8 cellular contexts compared by ENCODE assay signal in genomic region chr4:121370729-121371325, GRCh38. TPM values are rescaled to one million over a fixed set of nuclear protein-coding genes. Genes with fewer than 3 reads are reported as not detected.
DNase-seq lines count a peak whose midpoint lies in the region; ATAC-seq and TF ChIP-seq lines count a peak whose summit lies in the region.

No MANE protein-coding gene starts in this region.

- in situ Hi-C loops in Panc1 (cut with HindIII; ENCODE audit: low pct_unique_long_range_greater_than_20kb, low sequenced_read_pairs), result no loop called here

- peak; percentile 64 to 67 for TF ChIP-seq RAD21 in liver (IDR thresholded peaks at IDR 0.05)

- peak; percentile 51 for ATAC-seq in HG02852 (IDR thresholded peaks at IDR 0.05; ENCODE audit: unreplicated experiment)
- peak; percentile 58; the same call in 1 of the 2 replicates for ATAC-seq in Panc1

- DNase-seq in NCI-H1694 treated with DMSO at 0.1 percent for 48 hours (lab: John Stamatoyannopoulos, UW) (peak; percentile 10), NCI-H1694 (lab: John Stamatoyannopoulos, UW) (no peak), Panc1 (ENCODE audit: low read depth, low spot score) (peak; percentile 12), tibial artery (peak in 1 of 2 donors; percentile 66), NCI-H2227 (lab: John Stamatoyannopoulos, UW; ENCODE audit: unreplicated experiment) (no peak)
- peak; percentile 12 for DNase-seq in central memory CD4-positive, alpha-beta T cell

- H3K9me3 ChIP-seq in Panc1 (ENCODE audit: control insufficient read depth, insufficient read depth, low read depth, low read length) (no peaks in the 10 kb centered on the region), liver (ENCODE audit: control insufficient read depth in 4 of 4, low read length in 3 of 4) (no peaks in the 10 kb centered on the region), tibial artery (no peaks in the 10 kb centered on the region)

- H3K4me3 ChIP-seq in Panc1 (ENCODE audit: low read depth in 2 of 2, low read length in 2 of 2) (no peak overlapping the region), liver (ENCODE audit: low read depth in 1 of 3, low read length in 3 of 3) (no peak overlapping the region), tibial artery (no peak overlapping the region)

- intact Hi-C loops in Panc1 (cut with micrococcal nuclease; ENCODE audit: unreplicated experiment) (loop anchor here (2.0 to 5.0 kb wide), 2 partner anchors 284 to 366 kb away; no protein-coding TSS in a partner anchor), tibial artery (cut with DNase I; ENCODE audit: low total_unique reads) (loop anchor here (2.0 kb wide), 1 partner anchor 282 kb away; no protein-coding TSS in a partner anchor)

- CTCF ChIA-PET in Panc1 (lab: Charles Lee), result interaction anchor here (0.6 to 0.9 kb wide), 2 partner anchors 9 to 366 kb away, joined by 3 read pairs; no protein-coding TSS in a partner anchor

- H3K9ac ChIP-seq in liver (ENCODE audit: low read depth in 1 of 2, low read length in 2 of 2), result no peak overlapping the region

- POLR2A ChIA-PET in Panc1 (lab: Charles Lee), result no interaction called here

- H3K27ac ChIP-seq in Panc1 (ENCODE audit: low read length) (no peak overlapping the region), liver (ENCODE audit: low read depth in 1 of 2, low read length in 2 of 2) (no peak overlapping the region), tibial artery (no peak overlapping the region)

- TF ChIP-seq CTCF in Panc1 (IDR thresholded peaks at IDR 0.05) (peak; percentile 50; the same call in 1 of the 2 replicates), liver (IDR thresholded peaks at IDR 0.05; ENCODE audit: low read depth, low read length, missing input control) (peak; percentile 57), tibial artery (IDR thresholded peaks at IDR 0.05) (peak; percentile 54)

- no peaks in the 10 kb centered on the region for H3K36me3 ChIP-seq in Panc1 (ENCODE audit: control insufficient read depth, insufficient read depth, low read length)
- H3K36me3 ChIP-seq in liver (ENCODE audit: control insufficient read depth in 4 of 4, insufficient read depth in 3 of 4, low read depth in 1 of 4, low read length in 3 of 4), result no peaks in the 10 kb centered on the region
- H3K36me3 ChIP-seq in tibial artery, result no peaks in the 10 kb centered on the region

- H3K27me3 ChIP-seq in Panc1 (ENCODE audit: control insufficient read depth, insufficient read depth, low read length), result no peaks in the 10 kb centered on the region
- peaks cover 0 to 1% (median 0%) of the 10 kb centered on the region in 4 donors for H3K27me3 ChIP-seq in liver (ENCODE audit: control insufficient read depth in 4 of 4, insufficient read depth in 4 of 4, low read length in 3 of 4)
- no peaks in the 10 kb centered on the region for H3K27me3 ChIP-seq in tibial artery

- 72% methylated on average over 1 of the region's 1 CpG for WGBS in liver

- BruUV-seq in Panc1 (replicated peaks; lab: Mats Ljungman, UMichigan), result no TSS peak

- no peaks in the 10 kb centered on the region for H3K4me1 ChIP-seq in Panc1 (ENCODE audit: control insufficient read depth, insufficient read depth, low read length)
- no peaks in the 10 kb centered on the region for H3K4me1 ChIP-seq in liver (ENCODE audit: control insufficient read depth in 4 of 4, insufficient read depth in 4 of 4, low read length in 3 of 4)
- H3K4me1 ChIP-seq in tibial artery, result no peaks in the 10 kb centered on the region

TF ChIP-seq in liver, 16 proteins besides CTCF, POLR2A, EP300 and RAD21:
- TF ChIP-seq SP1 (IDR thresholded peaks at IDR 0.05), result no peak
- no peak for TF ChIP-seq GABPA (IDR thresholded peaks at IDR 0.05 in 1 of 2, conservative IDR thresholded peaks at IDR 0.05 in 1 of 2)
- no peak for TF ChIP-seq RXRA (IDR thresholded peaks at IDR 0.05)
- TF ChIP-seq HNF4A (conservative IDR thresholded peaks at IDR 0.05), result no peak
- TF ChIP-seq REST (IDR thresholded peaks at IDR 0.05), result no peak
- no peak for TF ChIP-seq FOXA2 (IDR thresholded peaks at IDR 0.05)
- TF ChIP-seq ZBTB33 (IDR thresholded peaks at IDR 0.05), result no peak
- no peak for TF ChIP-seq NR2F2 (IDR thresholded peaks at IDR 0.05)
- TF ChIP-seq JUND (IDR thresholded peaks at IDR 0.05), result no peak
- no peak for TF ChIP-seq YY1 (IDR thresholded peaks at IDR 0.05)
- no peak for TF ChIP-seq FOXA1 (IDR thresholded peaks at IDR 0.05)
- TF ChIP-seq TAF1 (conservative IDR thresholded peaks at IDR 0.05), result no peak

RNA-seq across cellular contexts. Expression of gene QRFPR, which starts 10.0 kb away (rescaled TPM):
- total RNA-seq in Panc1 (2021; ENCODE audit: unreplicated experiment) (not detected), liver (not detected)
- polyA plus RNA-seq in Panc1 (2012; ENCODE audit: insufficient read length), result not detected
- not detected for polyA plus RNA-seq in liver

Comparison
In these comparisons a context has a peak if more than half of its experiments do, and no peak if none do; other contexts are left out.
1. DNase-seq: peak in NCI-H1694 treated with DMSO at 0.1 percent for 48 hours (single experiment), Panc1 (single experiment) and central memory CD4-positive, alpha-beta T cell (single experiment); none in NCI-H1694 (single experiment) and NCI-H2227 (single experiment).
2. Peak in every context shown above with its lines, with median percentiles within 50 percentile points of each other: CTCF ChIP-seq.